ENCODE assay signal across 2 cellular contexts in the genomic region with DNA sequence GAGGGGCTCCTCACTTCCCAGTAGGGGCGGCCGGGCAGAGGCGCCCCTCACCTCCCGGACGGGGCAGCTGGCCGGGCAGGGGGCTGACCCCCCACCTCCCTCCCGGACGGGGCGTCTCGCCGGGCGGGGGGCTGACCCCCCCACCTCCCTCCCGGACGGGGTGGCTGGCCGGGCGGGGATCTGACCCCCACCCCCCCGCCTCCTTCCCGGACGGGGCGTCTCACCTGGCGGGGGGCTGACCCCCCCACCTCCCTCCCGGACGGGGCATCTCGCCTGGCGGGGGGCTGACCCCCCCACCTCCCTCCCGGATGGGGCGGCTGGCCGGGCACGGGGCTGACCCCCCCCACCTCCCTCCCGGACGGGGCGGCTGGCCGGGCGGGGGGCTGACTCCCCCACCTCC. TPM values are rescaled to one million over a fixed set of nuclear protein-coding genes. Genes with fewer than 3 reads are reported as not detected.
"Had no signal": no experiment of that assay in that cellular context is flagged by ENCODE, and none has a peak within 500 bp of the region (broad histone marks: within the 10 kb centered on the region; RNA-seq: fewer than 3 reads in every experiment).

No MANE protein-coding gene starts in this region.

RNA-seq across cellular contexts. Expression of gene SAP25, which starts 50.5 kb away (rescaled TPM):
- total RNA-seq: IMR-90 had no signal

RNA-seq across cellular contexts. Expression of gene SPACDR, which starts 59.1 kb away (rescaled TPM):
- total RNA-seq: HepG2 had no signal
